ENCODE assay signal across 11 cellular contexts in the genomic region with DNA sequence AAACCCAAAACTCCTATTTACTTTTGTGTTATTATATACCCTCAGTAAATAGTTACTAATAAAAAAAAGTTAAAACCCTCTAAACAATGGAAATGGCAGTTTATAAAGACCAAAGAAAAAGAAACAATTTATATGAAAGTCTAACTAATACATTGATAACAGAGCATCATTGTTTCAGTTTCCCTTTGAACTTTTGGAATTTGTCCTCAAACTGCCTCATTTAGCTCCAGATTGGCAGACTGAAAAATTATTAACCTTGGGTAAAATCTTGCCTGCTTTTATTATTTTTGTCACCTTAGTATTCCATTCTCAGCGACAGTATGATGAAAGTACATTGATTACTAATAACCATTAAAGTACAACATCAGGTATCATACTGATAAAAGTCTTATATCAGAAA.
"Had no signal": no experiment of that assay in that cellular context is flagged by ENCODE, and none has a peak within 500 bp of the region (broad histone marks: within the 10 kb centered on the region; RNA-seq: fewer than 3 reads in every experiment).

No MANE protein-coding gene starts in this region.

- H3K9me3 ChIP-seq: HAP-1 had no signal

- DNase-seq: GM23248, GOT3, H7, H9, HCEC 1CT, HFFc6 had no signal

- FAIRE-seq: H1, H54 had no signal

- H3K4me2 ChIP-seq: GM23338 had no signal

- H3K9ac ChIP-seq: GM23248 had no signal

- H3K27ac ChIP-seq: GM23248 had no signal

- H2AFZ ChIP-seq: GM23248, GM23338 had no signal

- H3K4me3 ChIP-seq: GM23248, GM23338, HAP-1 had no signal

- ATAC-seq: GM23338, HCT116 had no signal
